9 cellular contexts compared by ENCODE assay signal in genomic region chr5:141149812-141150211, GRCh38. TPM values are rescaled to one million over a fixed set of nuclear protein-coding genes. Genes with fewer than 3 reads are reported as not detected.
DNase-seq lines count a peak whose midpoint lies in the region; ATAC-seq and TF ChIP-seq lines count a peak whose summit lies in the region.
"Had no signal": no experiment of that assay in that cellular context is flagged by ENCODE, and none has a peak within 500 bp of the region (broad histone marks: within the 10 kb centered on the region; RNA-seq: fewer than 3 reads in every experiment).

PCDHB6 (plus strand) TSS chr5:141150057; CDS start chr5:141150258, 201 bp downstream.

- peaks cover 61% of the 10 kb centered on the region for H3K9me3 Mint-ChIP-seq in chondrocyte (ENCODE audit: low read depth)

- H3K36me3 Mint-ChIP-seq in chondrocyte (ENCODE audit: low read depth), result peaks cover 45% of the 10 kb centered on the region

- no peaks in the 10 kb centered on the region for H3K27me3 Mint-ChIP-seq in chondrocyte (ENCODE audit: low read depth)

- TF ChIP-seq CTCF in 22Rv1 (IDR thresholded peaks at IDR 0.05), result peak; percentile 63
- no peak for TF ChIP-seq CTCF in fibroblast of the aortic adventitia (IDR thresholded peaks at IDR 0.05; ENCODE audit: insufficient read depth, low read length)
- no peak for TF ChIP-seq CTCF in chondrocyte (IDR thresholded peaks at IDR 0.05)
- TF ChIP-seq CTCF in omental fat pad (IDR thresholded peaks at IDR 0.05), result no peak

- H3K4me3 ChIP-seq in fibroblast of the aortic adventitia (ENCODE audit: low read depth, low read length), result no peak within 1 kb of the TSS

- H3K27ac ChIP-seq in 22Rv1, result no peak within 1 kb of the TSS

- no peak for ATAC-seq in omental fat pad (ENCODE audit: low FRiP score)

- DNase-seq in ELR (ENCODE audit: low read depth) (peak; percentile 28), RPMI8226 (peak; percentile 9), fibroblast of the aortic adventitia (ENCODE audit: low read depth) (peak; percentile 0), chondrocyte (ENCODE audit: low spot score) (no peak), ureter (ENCODE audit: low spot score) (no peak), omental fat pad (ENCODE audit: low spot score) (no peak)
- no peak for DNase-seq in activated CD4-positive, CD25-positive, alpha-beta regulatory T cell treated with anti-CD3 and anti-CD28 coated beads, Interleukin-2, amount 50 U/mL, for 72 hours
- DNase-seq: DMS153 had no signal

- no peak within 1 kb of the TSS for H3K27ac Mint-ChIP-seq in chondrocyte (ENCODE audit: unreplicated experiment)

- H3K4me3 Mint-ChIP-seq in chondrocyte (ENCODE audit: unreplicated experiment), result no peak within 1 kb of the TSS

- H3K4me1 Mint-ChIP-seq in chondrocyte (ENCODE audit: low read depth), result no peaks in the 10 kb centered on the region

RNA-seq across cellular contexts. Expression of gene PCDHB6, which starts in this region (rescaled TPM):
- 0.18 TPM in 1 of 2 replicates, not detected in the other for total RNA-seq in fibroblast of the aortic adventitia (ENCODE audit: low replicate concordance)
- 1.2 to 3.1 TPM (median 1.2 TPM) in 3 replicates for total RNA-seq in chondrocyte
- 1.6 TPM for total RNA-seq in ureter
- total RNA-seq in omental fat pad, result 1 to 10 TPM in 1 of 4 donors, under 1 TPM in 3; 0.38 to 1.4 (median 0.47) TPM

Comparison
In these comparisons a context has a peak if more than half of its experiments do, and no peak if none do; other contexts are left out.
1. Peak in DNase-seq in fibroblast of the aortic adventitia; RNA of the gene not detected or under 1 TPM.
2. DNase-seq: peak in ELR (single experiment) and RPMI8226 (single experiment); none in chondrocyte (single experiment), ureter (single experiment), omental fat pad (single experiment) and activated CD4-positive, CD25-positive, alpha-beta regulatory T cell treated with anti-CD3 and anti-CD28 coated beads, Interleukin-2, amount 50 U/mL, for 72 hours (single experiment).